Comparison of ENCODE assay signal across 18 cellular contexts in the genomic region with DNA sequence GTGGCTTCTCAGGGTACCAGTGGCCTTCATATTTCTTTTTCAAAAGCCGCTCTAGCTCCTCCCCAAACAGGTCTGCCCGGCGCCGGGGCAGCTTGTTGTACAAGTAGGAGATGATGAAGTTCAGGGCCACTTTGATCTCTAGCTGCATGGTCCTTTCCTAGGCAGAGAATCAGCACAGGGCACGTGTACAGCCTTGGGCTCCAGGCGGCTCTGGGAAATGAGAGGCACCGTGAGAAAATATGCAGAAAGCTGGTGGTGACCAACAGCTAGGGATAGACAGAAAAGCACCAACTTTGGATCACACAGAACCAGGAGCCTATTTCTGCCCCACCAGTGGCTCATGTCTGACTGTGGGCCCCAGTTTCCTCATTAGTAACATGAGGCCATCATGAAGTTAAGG. TPM values are rescaled to one million over a fixed set of nuclear protein-coding genes. Genes with fewer than 3 reads are reported as not detected.
A peak's percentile ranks its signal among the peaks of the same experiment; 100 is the strongest.
DNase-seq lines count a peak whose midpoint lies in the region; ATAC-seq and TF ChIP-seq lines count a peak whose summit lies in the region.
"Had no signal": no experiment of that assay in that cellular context is flagged by ENCODE, and none has a peak within 500 bp of the region (broad histone marks: within the 10 kb centered on the region; RNA-seq: fewer than 3 reads in every experiment).

No MANE protein-coding gene starts in this region.

- no peaks in the 10 kb centered on the region for H3K9me3 Mint-ChIP-seq in stimulated activated effector memory CD8-positive, alpha-beta T cell treated with anti-CD3 and anti-CD28 coated beads, Interleukin-12 subunit alpha, Interleukin-12 subunit beta, amount 100 ng/mL, for 72 hours

- H2AFZ ChIP-seq in GM23248: no peak overlapping the region

- 90 to 91% methylated on average over 7 of the region's 7 CpGs for WGBS in GM23248 (ENCODE audit: low coverage in 1 of 2, low lambda C conversion rate in 2 of 2, missing lambda C conversion rate in 2 of 2), 2 experiments

- peaks cover 11% of the 10 kb centered on the region for H4K20me1 ChIP-seq in GM23248 (ENCODE audit: insufficient read depth)

- peaks cover 98% of the 10 kb centered on the region for H3K79me2 ChIP-seq in GM23248 (ENCODE audit: insufficient read depth)

- peaks cover 47% of the 10 kb centered on the region for H3F3A ChIP-seq in GM23248 (ENCODE audit: insufficient read depth)

- H3K4me2 ChIP-seq in GM23248 (ENCODE audit: unreplicated experiment): no peak overlapping the region
- H3K4me2 ChIP-seq: SK-N-SH had no signal

- peak overlapping the region; percentile 78 for H3K27ac Mint-ChIP-seq in stimulated activated effector memory CD8-positive, alpha-beta T cell treated with anti-CD3 and anti-CD28 coated beads, Interleukin-12 subunit alpha, Interleukin-12 subunit beta, amount 100 ng/mL, for 72 hours

- in situ Hi-C loops in GM23248 (cut with MboI): no loop called here

- peaks cover 100% of the 10 kb centered on the region for H3K36me3 Mint-ChIP-seq in stimulated activated effector memory CD8-positive, alpha-beta T cell treated with anti-CD3 and anti-CD28 coated beads, Interleukin-12 subunit alpha, Interleukin-12 subunit beta, amount 100 ng/mL, for 72 hours

- no peaks in the 10 kb centered on the region for H3K9me3 ChIP-seq in right atrium auricular region
- H3K9me3 ChIP-seq in GM23248 (ENCODE audit: low read depth): no peaks in the 10 kb centered on the region
- H3K9me3 ChIP-seq: SK-N-SH had no signal

- H3K9ac ChIP-seq in GM23248: no peak overlapping the region
- H3K9ac ChIP-seq: SK-N-SH had no signal

- POLR2A ChIA-PET in RWPE1 (lab: Yijun Ruan, JAX; ENCODE audit: low non-redundant PET): interaction anchor here (0.9 kb wide), 1 partner anchor 9 kb away, joined by 9 read pairs; the partner anchor contains the start of gene TOB2

- H3K9me2 ChIP-seq in GM23248 (ENCODE audit: insufficient read depth): no peaks in the 10 kb centered on the region
- H3K9me2 ChIP-seq: SK-N-SH had no signal

- intact Hi-C loops in cardiac septum (cut with DNase I) (no loop called here), dorsolateral prefrontal cortex (cut with DNase I) (no loop called here)

- H3K4me3 ChIP-seq in right atrium auricular region (no peak overlapping the region), dorsolateral prefrontal cortex (no peak overlapping the region), GM23248 (no peak overlapping the region)

- DNase-seq in right atrium auricular region (ENCODE audit: low spot score) (no peak), cardiac septum (ENCODE audit: low spot score) (no peak), RWPE1 (ENCODE audit: low spot score) (no peak), dorsolateral prefrontal cortex (no peak), DMS 273 (lab: John Stamatoyannopoulos, UW; ENCODE audit: unreplicated experiment) (no peak), GM23248 (no peak)
- DNase-seq in stimulated activated effector memory CD8-positive, alpha-beta T cell treated with anti-CD3 and anti-CD28 coated beads, Interleukin-12 subunit alpha, Interleukin-12 subunit beta, amount 100 ng/mL, for 72 hours (ENCODE audit: low spot score in 2 of 2): no peak
- DNase-seq: GDM1, KBM-7, NCI-H1105 treated with DMSO at 0.1 percent for 48 hours, NCI-H1694 treated with DMSO at 0.1 percent for 48 hours, NCI-H2107, NCI-H2227 treated with DMSO at 0.1 percent for 48 hours, NCI-H510A treated with DMSO at 0.1 percent for 48 hours, SHP77 treated with DMSO at 0.1 percent for 48 hours, SK-N-SH had no signal

- H3K27me3 ChIP-seq in right atrium auricular region (no peaks in the 10 kb centered on the region), dorsolateral prefrontal cortex (no peaks in the 10 kb centered on the region), GM23248 (replicated peaks; ENCODE audit: insufficient read depth) (no peaks in the 10 kb centered on the region)

- H3K4me1 ChIP-seq in right atrium auricular region (peaks cover 0 to 75% of the 10 kb centered on the region in 2 donors), GM23248 (ENCODE audit: insufficient read depth) (peaks cover 8% of the 10 kb centered on the region)

- ATAC-seq in stimulated activated effector memory CD8-positive, alpha-beta T cell treated with anti-CD3 and anti-CD28 coated beads, Interleukin-12 subunit alpha, Interleukin-12 subunit beta, amount 100 ng/mL, for 72 hours: no peak
- no peak for ATAC-seq in GM21786 (IDR thresholded peaks at IDR 0.05; ENCODE audit: unreplicated experiment)

- CTCF ChIA-PET in RWPE1 (lab: Yijun Ruan, JAX): no interaction called here

- H3K27ac ChIP-seq in right atrium auricular region (peak overlapping the region; percentile 9 to 20), RWPE1 (peak overlapping the region; percentile 34), dorsolateral prefrontal cortex (peak overlapping the region in 47 of 59 donors; percentile 1 to 100 (median 73)), GM23248 (no peak overlapping the region)
- H3K27ac ChIP-seq: C4-2B had no signal

- H3K4me1 Mint-ChIP-seq in stimulated activated effector memory CD8-positive, alpha-beta T cell treated with anti-CD3 and anti-CD28 coated beads, Interleukin-12 subunit alpha, Interleukin-12 subunit beta, amount 100 ng/mL, for 72 hours: peaks cover 31% of the 10 kb centered on the region

- H3K36me3 ChIP-seq in right atrium auricular region: peaks cover 65% of the 10 kb centered on the region
- H3K36me3 ChIP-seq in GM23248 (ENCODE audit: low read depth): peaks cover 17% of the 10 kb centered on the region

- TF ChIP-seq CTCF in right atrium auricular region (IDR thresholded peaks at IDR 0.05) (no peak), RWPE1 (conservative IDR thresholded peaks at IDR 0.05; ENCODE audit: low read depth) (no peak), dorsolateral prefrontal cortex (IDR thresholded peaks at IDR 0.05 in 54 of 56, conservative IDR thresholded peaks at IDR 0.05 in 2 of 56; ENCODE audit: low read depth in 1 of 56, partially characterized antibody in 56 of 56) (no peak)

- H3K4me3 Mint-ChIP-seq in stimulated activated effector memory CD8-positive, alpha-beta T cell treated with anti-CD3 and anti-CD28 coated beads, Interleukin-12 subunit alpha, Interleukin-12 subunit beta, amount 100 ng/mL, for 72 hours: no peak overlapping the region

RNA-seq across cellular contexts. Expression of gene TOB2, which starts 9.4 kb away (rescaled TPM):
- 10 to 100 TPM; 49.1 to 55.3 TPM for total RNA-seq in right atrium auricular region
- total RNA-seq in cardiac septum: 26.9 TPM
- total RNA-seq in dorsolateral prefrontal cortex: 100 to 1,000 TPM in 4 of 120 experiments, 10 to 100 TPM in 116; 33.6 to 113 (median 52.3) TPM
- 29.0 and 35.7 TPM in 2 replicates for total RNA-seq in GM23248 (2014; rRNA removed; shearing (Covaris generic))
- 29.6 and 31.1 TPM in 2 replicates for polyA plus RNA-seq in GM23248 (2016; fragmentation: Nextera tagmentation; extraction: Ambion mirVana)

RNA-seq across cellular contexts. Expression of gene PHF5A, which starts 31.3 kb away (rescaled TPM):
- total RNA-seq in right atrium auricular region (10 to 100 TPM; 19.3 to 23.5 TPM), cardiac septum (22.0 TPM), dorsolateral prefrontal cortex (10 to 100 TPM; 10.3 to 36.8 (median 22.3) TPM)
- total RNA-seq in GM23248 (2014; rRNA removed; shearing (Covaris generic)): 41.9 and 53.4 TPM in 2 replicates
- 13.1 and 13.7 TPM in 2 replicates for polyA plus RNA-seq in GM23248 (2016; fragmentation: Nextera tagmentation; extraction: Ambion mirVana)

RNA-seq across cellular contexts. Expression of gene ACO2, which starts 31.7 kb away (rescaled TPM):
- total RNA-seq in right atrium auricular region (100 to 1,000 TPM; 447 to 604 TPM), cardiac septum (662 TPM), dorsolateral prefrontal cortex (100 to 1,000 TPM; 173 to 339 (median 261) TPM)
- 41.5 and 60.4 TPM in 2 replicates for total RNA-seq in GM23248 (2014; rRNA removed; shearing (Covaris generic))
- polyA plus RNA-seq in GM23248 (2016; fragmentation: Nextera tagmentation; extraction: Ambion mirVana): 68.1 and 68.7 TPM in 2 replicates

RNA-seq across cellular contexts. Expression of gene TEF, which starts 55.5 kb away (rescaled TPM):
- 10 to 100 TPM; 12.7 to 14.2 TPM for total RNA-seq in right atrium auricular region
- 14.0 TPM for total RNA-seq in cardiac septum
- 100 to 1,000 TPM in 77 of 120 experiments, 10 to 100 TPM in 43; 47.8 to 173 (median 111) TPM for total RNA-seq in dorsolateral prefrontal cortex
- total RNA-seq in GM23248 (2014; rRNA removed; shearing (Covaris generic)): 4.2 and 4.6 TPM in 2 replicates
- polyA plus RNA-seq in GM23248 (2016; fragmentation: Nextera tagmentation; extraction: Ambion mirVana): 2.2 and 2.8 TPM in 2 replicates
